1 cellular context compared by ENCODE assay signal in the genomic region with DNA sequence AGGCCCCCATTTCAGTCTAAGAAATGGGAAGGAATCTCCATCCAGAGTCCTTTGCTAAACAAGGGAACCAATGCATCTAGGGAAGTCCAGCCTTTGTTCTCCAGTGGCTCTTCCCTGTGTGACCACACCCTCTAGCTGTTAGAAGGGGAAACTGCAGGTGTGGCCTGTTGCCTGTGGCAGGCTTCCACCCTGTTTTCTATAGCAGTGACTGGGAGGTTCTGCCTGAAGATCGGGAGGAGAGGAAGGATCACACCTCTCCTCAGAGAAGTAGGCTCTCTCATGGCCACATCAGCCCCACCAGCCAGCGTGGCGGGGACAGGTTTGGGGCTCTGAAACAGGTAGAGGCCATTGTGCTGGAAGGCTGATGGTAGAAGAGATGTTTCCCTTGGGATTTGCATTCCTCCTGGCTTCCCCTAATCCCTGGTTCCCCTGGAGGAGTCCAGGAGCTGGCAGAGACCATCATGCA.
TF ChIP-seq lines count a peak whose summit lies in the region.

No MANE protein-coding gene starts in this region.

TF ChIP-seq in HEK293, 187 proteins besides CTCF, POLR2A, EP300 and RAD21 (continued from another document):
- no peak for TF ChIP-seq WT1 (tag by site-specific recombination; IDR thresholded peaks at IDR 0.05)
- TF ChIP-seq SCRT1 (tag by site-specific recombination; IDR thresholded peaks at IDR 0.05; ENCODE audit: borderline replicate concordance), result peak; percentile 92
